ENCODE assay signal across 1 cellular context in genomic region chr3:37824090-37824953, GRCh38.
TF ChIP-seq lines count a peak whose summit lies in the region.

No MANE protein-coding gene starts in this region.

TF ChIP-seq in K562, 482 proteins besides CTCF, POLR2A, EP300 and RAD21 (continued from another document and continues in another):
- TF ChIP-seq, protein P1, sequence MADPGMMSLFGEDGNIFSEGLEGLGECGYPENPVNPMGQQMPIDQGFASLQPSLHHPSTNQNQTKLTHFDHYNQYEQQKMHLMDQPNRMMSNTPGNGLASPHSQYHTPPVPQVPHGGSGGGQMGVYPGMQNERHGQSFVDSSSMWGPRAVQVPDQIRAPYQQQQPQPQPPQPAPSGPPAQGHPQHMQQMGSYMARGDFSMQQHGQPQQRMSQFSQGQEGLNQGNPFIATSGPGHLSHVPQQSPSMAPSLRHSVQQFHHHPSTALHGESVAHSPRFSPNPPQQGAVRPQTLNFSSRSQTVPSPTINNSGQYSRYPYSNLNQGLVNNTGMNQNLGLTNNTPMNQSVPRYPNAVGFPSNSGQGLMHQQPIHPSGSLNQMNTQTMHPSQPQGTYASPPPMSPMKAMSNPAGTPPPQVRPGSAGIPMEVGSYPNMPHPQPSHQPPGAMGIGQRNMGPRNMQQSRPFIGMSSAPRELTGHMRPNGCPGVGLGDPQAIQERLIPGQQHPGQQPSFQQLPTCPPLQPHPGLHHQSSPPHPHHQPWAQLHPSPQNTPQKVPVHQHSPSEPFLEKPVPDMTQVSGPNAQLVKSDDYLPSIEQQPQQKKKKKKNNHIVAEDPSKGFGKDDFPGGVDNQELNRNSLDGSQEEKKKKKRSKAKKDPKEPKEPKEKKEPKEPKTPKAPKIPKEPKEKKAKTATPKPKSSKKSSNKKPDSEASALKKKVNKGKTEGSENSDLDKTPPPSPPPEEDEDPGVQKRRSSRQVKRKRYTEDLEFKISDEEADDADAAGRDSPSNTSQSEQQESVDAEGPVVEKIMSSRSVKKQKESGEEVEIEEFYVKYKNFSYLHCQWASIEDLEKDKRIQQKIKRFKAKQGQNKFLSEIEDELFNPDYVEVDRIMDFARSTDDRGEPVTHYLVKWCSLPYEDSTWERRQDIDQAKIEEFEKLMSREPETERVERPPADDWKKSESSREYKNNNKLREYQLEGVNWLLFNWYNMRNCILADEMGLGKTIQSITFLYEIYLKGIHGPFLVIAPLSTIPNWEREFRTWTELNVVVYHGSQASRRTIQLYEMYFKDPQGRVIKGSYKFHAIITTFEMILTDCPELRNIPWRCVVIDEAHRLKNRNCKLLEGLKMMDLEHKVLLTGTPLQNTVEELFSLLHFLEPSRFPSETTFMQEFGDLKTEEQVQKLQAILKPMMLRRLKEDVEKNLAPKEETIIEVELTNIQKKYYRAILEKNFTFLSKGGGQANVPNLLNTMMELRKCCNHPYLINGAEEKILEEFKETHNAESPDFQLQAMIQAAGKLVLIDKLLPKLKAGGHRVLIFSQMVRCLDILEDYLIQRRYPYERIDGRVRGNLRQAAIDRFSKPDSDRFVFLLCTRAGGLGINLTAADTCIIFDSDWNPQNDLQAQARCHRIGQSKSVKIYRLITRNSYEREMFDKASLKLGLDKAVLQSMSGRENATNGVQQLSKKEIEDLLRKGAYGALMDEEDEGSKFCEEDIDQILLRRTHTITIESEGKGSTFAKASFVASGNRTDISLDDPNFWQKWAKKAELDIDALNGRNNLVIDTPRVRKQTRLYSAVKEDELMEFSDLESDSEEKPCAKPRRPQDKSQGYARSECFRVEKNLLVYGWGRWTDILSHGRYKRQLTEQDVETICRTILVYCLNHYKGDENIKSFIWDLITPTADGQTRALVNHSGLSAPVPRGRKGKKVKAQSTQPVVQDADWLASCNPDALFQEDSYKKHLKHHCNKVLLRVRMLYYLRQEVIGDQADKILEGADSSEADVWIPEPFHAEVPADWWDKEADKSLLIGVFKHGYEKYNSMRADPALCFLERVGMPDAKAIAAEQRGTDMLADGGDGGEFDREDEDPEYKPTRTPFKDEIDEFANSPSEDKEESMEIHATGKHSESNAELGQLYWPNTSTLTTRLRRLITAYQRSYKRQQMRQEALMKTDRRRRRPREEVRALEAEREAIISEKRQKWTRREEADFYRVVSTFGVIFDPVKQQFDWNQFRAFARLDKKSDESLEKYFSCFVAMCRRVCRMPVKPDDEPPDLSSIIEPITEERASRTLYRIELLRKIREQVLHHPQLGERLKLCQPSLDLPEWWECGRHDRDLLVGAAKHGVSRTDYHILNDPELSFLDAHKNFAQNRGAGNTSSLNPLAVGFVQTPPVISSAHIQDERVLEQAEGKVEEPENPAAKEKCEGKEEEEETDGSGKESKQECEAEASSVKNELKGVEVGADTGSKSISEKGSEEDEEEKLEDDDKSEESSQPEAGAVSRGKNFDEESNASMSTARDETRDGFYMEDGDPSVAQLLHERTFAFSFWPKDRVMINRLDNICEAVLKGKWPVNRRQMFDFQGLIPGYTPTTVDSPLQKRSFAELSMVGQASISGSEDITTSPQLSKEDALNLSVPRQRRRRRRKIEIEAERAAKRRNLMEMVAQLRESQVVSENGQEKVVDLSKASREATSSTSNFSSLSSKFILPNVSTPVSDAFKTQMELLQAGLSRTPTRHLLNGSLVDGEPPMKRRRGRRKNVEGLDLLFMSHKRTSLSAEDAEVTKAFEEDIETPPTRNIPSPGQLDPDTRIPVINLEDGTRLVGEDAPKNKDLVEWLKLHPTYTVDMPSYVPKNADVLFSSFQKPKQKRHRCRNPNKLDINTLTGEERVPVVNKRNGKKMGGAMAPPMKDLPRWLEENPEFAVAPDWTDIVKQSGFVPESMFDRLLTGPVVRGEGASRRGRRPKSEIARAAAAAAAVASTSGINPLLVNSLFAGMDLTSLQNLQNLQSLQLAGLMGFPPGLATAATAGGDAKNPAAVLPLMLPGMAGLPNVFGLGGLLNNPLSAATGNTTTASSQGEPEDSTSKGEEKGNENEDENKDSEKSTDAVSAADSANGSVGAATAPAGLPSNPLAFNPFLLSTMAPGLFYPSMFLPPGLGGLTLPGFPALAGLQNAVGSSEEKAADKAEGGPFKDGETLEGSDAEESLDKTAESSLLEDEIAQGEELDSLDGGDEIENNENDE (IDR thresholded peaks at IDR 0.05; ENCODE audit: low read depth, low read length): no peak
- TF ChIP-seq NCOA6 (IDR thresholded peaks at IDR 0.05) (no peak), DIDO1 (tag; IDR thresholded peaks at IDR 0.05; ENCODE audit: low read depth) (peak; percentile 88), NCOA2 (IDR thresholded peaks at IDR 0.05; ENCODE audit: partially characterized antibody in 2 of 2) (no peak), NR2F6 (CRISPR knock-in tag; IDR thresholded peaks at IDR 0.05) (0 out of 2 replicates have a peak, but pooled peaks have one; percentile 51), BCL6 (CRISPR knock-in tag; IDR thresholded peaks at IDR 0.05) (peak; percentile 94), LCOR (CRISPR knock-in tag; IDR thresholded peaks at IDR 0.05) (no peak), MYC (IDR thresholded peaks at IDR 0.05; ENCODE audit: low read depth, low read length) (no peak), MYC (CRISPR knock-in tag; IDR thresholded peaks at IDR 0.05; ENCODE audit: borderline replicate concordance, low read depth) (peak; percentile 67; the same call in 1 of the 2 replicates), ZNF134 (CRISPR knock-in tag; conservative IDR thresholded peaks at IDR 0.05) (peak; percentile 84), ZNF324 (CRISPR knock-in tag; IDR thresholded peaks at IDR 0.05) (peak; percentile 23; the same call in 1 of the 2 replicates), BDP1 (IDR thresholded peaks at IDR 0.05; ENCODE audit: insufficient read depth, insufficient read length) (no peak), DDX20 (tag; IDR thresholded peaks at IDR 0.05; ENCODE audit: low read depth) (peak; percentile 95), ILK (tag; IDR thresholded peaks at IDR 0.05; ENCODE audit: borderline replicate concordance, low read depth) (peak; percentile 82), PYGO2 (tag; IDR thresholded peaks at IDR 0.05) (peak; percentile 97), ZNF561 (CRISPR knock-in tag; conservative IDR thresholded peaks at IDR 0.05) (no peak), YBX1 (IDR thresholded peaks at IDR 0.05) (no peak), ZBTB17 (CRISPR knock-in tag; IDR thresholded peaks at IDR 0.05) (peak; percentile 89), TEAD2 (tag; IDR thresholded peaks at IDR 0.05) (peak; percentile 97), FOSL1 (tag; conservative IDR thresholded peaks at IDR 0.05) (no peak), SMAD3 (CRISPR knock-in tag; conservative IDR thresholded peaks at IDR 0.05) (peak; percentile 97), BMI1 (IDR thresholded peaks at IDR 0.05; ENCODE audit: low read length) (peak; percentile 80), ZC3H4 (CRISPR knock-in tag; IDR thresholded peaks at IDR 0.05; ENCODE audit: borderline replicate concordance) (no peak), KLF1 (tag; IDR thresholded peaks at IDR 0.05) (peak; percentile 63; the same call in 1 of the 2 replicates), NFIC (IDR thresholded peaks at IDR 0.05) (no peak), ZNF583 (CRISPR knock-in tag; IDR thresholded peaks at IDR 0.05) (peak; percentile 93; the same call in 1 of the 2 replicates), ZNF695 (CRISPR knock-in tag; IDR thresholded peaks at IDR 0.05) (0 out of 2 replicates have a peak, but pooled peaks have one; percentile 40), FOXO4 (CRISPR knock-in tag; IDR thresholded peaks at IDR 0.05) (peak; percentile 97), ZFPM2 (CRISPR knock-in tag; IDR thresholded peaks at IDR 0.05) (peak; percentile 84; the same call in 1 of the 2 replicates), SUPT5H (IDR thresholded peaks at IDR 0.05) (no peak), RFX1 (IDR thresholded peaks at IDR 0.05) (peak; percentile 90), ZBTB26 (CRISPR knock-in tag; IDR thresholded peaks at IDR 0.05) (peak; percentile 74; the same call in 1 of the 2 replicates), SMARCA4 (IDR thresholded peaks at IDR 0.05) (no peak), NFE2L1 (tag; IDR thresholded peaks at IDR 0.05; ENCODE audit: borderline replicate concordance, low read depth) (peak; percentile 82), ZNF174 (CRISPR knock-in tag; IDR thresholded peaks at IDR 0.05) (peak; percentile 81; the same call in 1 of the 2 replicates), ZNF197 (CRISPR knock-in tag; IDR thresholded peaks at IDR 0.05; ENCODE audit: low read depth) (peak; percentile 95), PTTG1 (tag; IDR thresholded peaks at IDR 0.05; ENCODE audit: low read depth) (peak; percentile 97), NFYB (IDR thresholded peaks at IDR 0.05; ENCODE audit: extremely low read depth, insufficient read length) (no peak), ATF1 (CRISPR knock-in tag; IDR thresholded peaks at IDR 0.05) (no peak), ATF1 (tag; IDR thresholded peaks at IDR 0.05) (peak; percentile 69), ZNF3 (CRISPR knock-in tag; IDR thresholded peaks at IDR 0.05) (no peak), ZNF354B (CRISPR knock-in tag; IDR thresholded peaks at IDR 0.05) (peak; percentile 92), ZNF133 (CRISPR knock-in tag; IDR thresholded peaks at IDR 0.05) (peak; percentile 20; the same call in 1 of the 2 replicates), NFXL1 (CRISPR knock-in tag; IDR thresholded peaks at IDR 0.05) (peak; percentile 92), ZNF395 (CRISPR knock-in tag; IDR thresholded peaks at IDR 0.05) (peak; percentile 99)
- TF ChIP-seq, protein P2, sequence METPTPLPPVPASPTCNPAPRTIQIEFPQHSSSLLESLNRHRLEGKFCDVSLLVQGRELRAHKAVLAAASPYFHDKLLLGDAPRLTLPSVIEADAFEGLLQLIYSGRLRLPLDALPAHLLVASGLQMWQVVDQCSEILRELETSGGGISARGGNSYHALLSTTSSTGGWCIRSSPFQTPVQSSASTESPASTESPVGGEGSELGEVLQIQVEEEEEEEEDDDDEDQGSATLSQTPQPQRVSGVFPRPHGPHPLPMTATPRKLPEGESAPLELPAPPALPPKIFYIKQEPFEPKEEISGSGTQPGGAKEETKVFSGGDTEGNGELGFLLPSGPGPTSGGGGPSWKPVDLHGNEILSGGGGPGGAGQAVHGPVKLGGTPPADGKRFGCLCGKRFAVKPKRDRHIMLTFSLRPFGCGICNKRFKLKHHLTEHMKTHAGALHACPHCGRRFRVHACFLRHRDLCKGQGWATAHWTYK (CRISPR knock-in tag; IDR thresholded peaks at IDR 0.05): peak; percentile 97
- TF ChIP-seq, protein P3, sequence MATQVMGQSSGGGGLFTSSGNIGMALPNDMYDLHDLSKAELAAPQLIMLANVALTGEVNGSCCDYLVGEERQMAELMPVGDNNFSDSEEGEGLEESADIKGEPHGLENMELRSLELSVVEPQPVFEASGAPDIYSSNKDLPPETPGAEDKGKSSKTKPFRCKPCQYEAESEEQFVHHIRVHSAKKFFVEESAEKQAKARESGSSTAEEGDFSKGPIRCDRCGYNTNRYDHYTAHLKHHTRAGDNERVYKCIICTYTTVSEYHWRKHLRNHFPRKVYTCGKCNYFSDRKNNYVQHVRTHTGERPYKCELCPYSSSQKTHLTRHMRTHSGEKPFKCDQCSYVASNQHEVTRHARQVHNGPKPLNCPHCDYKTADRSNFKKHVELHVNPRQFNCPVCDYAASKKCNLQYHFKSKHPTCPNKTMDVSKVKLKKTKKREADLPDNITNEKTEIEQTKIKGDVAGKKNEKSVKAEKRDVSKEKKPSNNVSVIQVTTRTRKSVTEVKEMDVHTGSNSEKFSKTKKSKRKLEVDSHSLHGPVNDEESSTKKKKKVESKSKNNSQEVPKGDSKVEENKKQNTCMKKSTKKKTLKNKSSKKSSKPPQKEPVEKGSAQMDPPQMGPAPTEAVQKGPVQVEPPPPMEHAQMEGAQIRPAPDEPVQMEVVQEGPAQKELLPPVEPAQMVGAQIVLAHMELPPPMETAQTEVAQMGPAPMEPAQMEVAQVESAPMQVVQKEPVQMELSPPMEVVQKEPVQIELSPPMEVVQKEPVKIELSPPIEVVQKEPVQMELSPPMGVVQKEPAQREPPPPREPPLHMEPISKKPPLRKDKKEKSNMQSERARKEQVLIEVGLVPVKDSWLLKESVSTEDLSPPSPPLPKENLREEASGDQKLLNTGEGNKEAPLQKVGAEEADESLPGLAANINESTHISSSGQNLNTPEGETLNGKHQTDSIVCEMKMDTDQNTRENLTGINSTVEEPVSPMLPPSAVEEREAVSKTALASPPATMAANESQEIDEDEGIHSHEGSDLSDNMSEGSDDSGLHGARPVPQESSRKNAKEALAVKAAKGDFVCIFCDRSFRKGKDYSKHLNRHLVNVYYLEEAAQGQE (CRISPR knock-in tag; IDR thresholded peaks at IDR 0.05; ENCODE audit: low read depth): 0 out of 2 replicates have a peak, but pooled peaks have one; percentile 72
- TF ChIP-seq, protein P4, sequence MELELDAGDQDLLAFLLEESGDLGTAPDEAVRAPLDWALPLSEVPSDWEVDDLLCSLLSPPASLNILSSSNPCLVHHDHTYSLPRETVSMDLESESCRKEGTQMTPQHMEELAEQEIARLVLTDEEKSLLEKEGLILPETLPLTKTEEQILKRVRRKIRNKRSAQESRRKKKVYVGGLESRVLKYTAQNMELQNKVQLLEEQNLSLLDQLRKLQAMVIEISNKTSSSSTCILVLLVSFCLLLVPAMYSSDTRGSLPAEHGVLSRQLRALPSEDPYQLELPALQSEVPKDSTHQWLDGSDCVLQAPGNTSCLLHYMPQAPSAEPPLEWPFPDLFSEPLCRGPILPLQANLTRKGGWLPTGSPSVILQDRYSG (tag; conservative IDR thresholded peaks at IDR 0.05; ENCODE audit: low read depth): peak; percentile 99
